In genomic region chr7:40447345-40447744, GRCh38 we compare ENCODE assay signal across 18 cellular contexts.
DNase-seq lines count a peak whose midpoint lies in the region; ATAC-seq and TF ChIP-seq lines count a peak whose summit lies in the region.
"Had no signal": no experiment of that assay in that cellular context is flagged by ENCODE, and none has a peak within 500 bp of the region (broad histone marks: within the 10 kb centered on the region; RNA-seq: fewer than 3 reads in every experiment).

No MANE protein-coding gene starts in this region.

- no peak overlapping the region for H3K4me3 ChIP-seq in BE2C (ENCODE audit: low read depth, low read length)
- no peak overlapping the region for H3K4me3 ChIP-seq in H7 (ENCODE audit: insufficient read depth, low read depth, low read length)
- no peak overlapping the region for H3K4me3 ChIP-seq in PC-3 (ENCODE audit: low read length)
- H3K4me3 ChIP-seq in endodermal cell (ENCODE audit: low read length) = no peak overlapping the region
- H3K4me3 ChIP-seq: SJCRH30 had no signal

- no peaks in the 10 kb centered on the region for H3K27me3 ChIP-seq in BE2C
- no peaks in the 10 kb centered on the region for H3K27me3 ChIP-seq in H7 (ENCODE audit: control insufficient read depth, insufficient read depth, low read length)
- no peaks in the 10 kb centered on the region for H3K27me3 ChIP-seq in PC-3 (ENCODE audit: low read length)
- no peaks in the 10 kb centered on the region for H3K27me3 ChIP-seq in endodermal cell (ENCODE audit: control insufficient read depth, insufficient read depth, low read length, poor library complexity, severe bottlenecking)
- H3K27me3 ChIP-seq: SJCRH30 had no signal

- H3K4me1 Mint-ChIP-seq in endodermal cell (no peaks in the 10 kb centered on the region), natural killer cell (no peaks in the 10 kb centered on the region)
- H3K4me1 Mint-ChIP-seq: memory B cell had no signal

- H3K36me3 Mint-ChIP-seq in endodermal cell (ENCODE audit: low read depth) (no peaks in the 10 kb centered on the region), natural killer cell (no peaks in the 10 kb centered on the region)
- H3K36me3 Mint-ChIP-seq: memory B cell; natural killer cell treated with Interleukin-12 subunit alpha and Interleukin-12 subunit beta and Interleukin-15 and Interleukin-18, amount 100 ng/mL, for 72 hours had no signal

- H3K79me2 ChIP-seq in PC-3 (ENCODE audit: low read length) = no peaks in the 10 kb centered on the region

- H3K4me3 Mint-ChIP-seq in endodermal cell = no peak overlapping the region
- H3K4me3 Mint-ChIP-seq in natural killer cell = no peak overlapping the region
- H3K4me3 Mint-ChIP-seq: activated naive CD4-positive, alpha-beta T cell treated with anti-CD3 and anti-CD28 coated beads for 36 hours; memory B cell; natural killer cell treated with Interleukin-12 subunit alpha and Interleukin-12 subunit beta and Interleukin-15 and Interleukin-18, amount 100 ng/mL, for 72 hours had no signal

- H3K9ac ChIP-seq in PC-3 (ENCODE audit: low read length) = no peak overlapping the region
- H3K9ac ChIP-seq in endodermal cell (ENCODE audit: extremely low read depth, low read length, poor library complexity, severe bottlenecking) = no peak overlapping the region

- DNase-seq in BE2C (peak; percentile 18), H7 (peak; percentile 4), PC-3 (peak; percentile 9), endodermal cell (peak; percentile 63), COLO829 (ENCODE audit: low spot score) (no peak), natural killer cell (no peak), NCI-H2029 (lab: John Stamatoyannopoulos, UW) (no peak)
- no peak for DNase-seq in activated naive CD4-positive, alpha-beta T cell treated with Interleukin-2 at 50 U/mL for 16 hours
- DNase-seq: activated naive CD4-positive, alpha-beta T cell treated with anti-CD3 and anti-CD28 coated beads for 36 hours; aorta; cerebellar nuclear complex; effector memory CD4-positive, alpha-beta T cell; NCI-H345; stimulated activated CD8-positive, alpha-beta memory T cell treated with anti-CD3 and anti-CD28 coated beads, Interleukin-4, amount 100 ng/mL, for 48 hours; substantia nigra had no signal

- BruUV-seq in PC-3 (replicated peaks; lab: Mats Ljungman, UMichigan) = no TSS peak

- TF ChIP-seq CTCF in BE2C (IDR thresholded peaks at IDR 0.05; ENCODE audit: low read depth, low read length) (peak; percentile 39), PC-3 (conservative IDR thresholded peaks at IDR 0.05; ENCODE audit: low read depth, low read length) (peak; percentile 40; the same call in 1 of the 2 replicates), endodermal cell (conservative IDR thresholded peaks at IDR 0.05) (peak; percentile 68), natural killer cell (IDR thresholded peaks at IDR 0.05) (no peak)

- no peaks in the 10 kb centered on the region for H3K9me2 ChIP-seq in PC-3 (replicated peaks; ENCODE audit: low read length)

- H3K27ac ChIP-seq in PC-3 (ENCODE audit: low read length) = no peak overlapping the region
- no peak overlapping the region for H3K27ac ChIP-seq in endodermal cell (ENCODE audit: low read depth, low read length)
- H3K27ac ChIP-seq: SJCRH30 had no signal

- POLR2A ChIA-PET in PC-3 (lab: Charles Lee; ENCODE audit: unreplicated experiment) = interaction anchor here (0.7 kb wide), 1 partner anchor 172 kb away, joined by 4 read pairs; no protein-coding TSS in a partner anchor

- H3F3A ChIP-seq in PC-3 (ENCODE audit: low read length, unreplicated experiment) = no peaks in the 10 kb centered on the region

- H3K27ac Mint-ChIP-seq in endodermal cell = no peak overlapping the region
- H3K27ac Mint-ChIP-seq in natural killer cell = no peak overlapping the region
- H3K27ac Mint-ChIP-seq: activated naive CD4-positive, alpha-beta T cell treated with anti-CD3 and anti-CD28 coated beads for 36 hours; memory B cell; natural killer cell treated with Interleukin-12 subunit alpha and Interleukin-12 subunit beta and Interleukin-15 and Interleukin-18, amount 100 ng/mL, for 72 hours had no signal

- WGBS in endodermal cell (ENCODE audit: insufficient coverage in 1 of 2, insufficient read length in 1 of 2), 2 experiments = 65 to 70% methylated on average over 2 of the region's 2 CpGs

- peak; percentile 50; the same call in 1 of the 2 replicates for ATAC-seq in PC-3
- no peak for ATAC-seq in natural killer cell
- ATAC-seq: natural killer cell treated with Interleukin-12 subunit alpha and Interleukin-12 subunit beta and Interleukin-15 and Interleukin-18, amount 100 ng/mL, for 72 hours had no signal

- no peak overlapping the region for H3K4me2 ChIP-seq in PC-3 (ENCODE audit: low read length)

- H2AFZ ChIP-seq in PC-3 (ENCODE audit: low read length) = no peak overlapping the region

- CTCF ChIA-PET in PC-3 (lab: Charles Lee) = no interaction called here

- H3K9me3 Mint-ChIP-seq in endodermal cell = peaks cover 8% of the 10 kb centered on the region
- peaks cover 0 to 5% of the 10 kb centered on the region in 2 donors for H3K9me3 Mint-ChIP-seq in natural killer cell

- H3K27me3 Mint-ChIP-seq in endodermal cell (ENCODE audit: insufficient read depth) = no peaks in the 10 kb centered on the region
- H3K27me3 Mint-ChIP-seq in natural killer cell (ENCODE audit: low read depth in 2 of 2) = no peaks in the 10 kb centered on the region
- H3K27me3 Mint-ChIP-seq: memory B cell; natural killer cell treated with Interleukin-12 subunit alpha and Interleukin-12 subunit beta and Interleukin-15 and Interleukin-18, amount 100 ng/mL, for 72 hours had no signal

- no peaks in the 10 kb centered on the region for H4K20me1 ChIP-seq in PC-3 (ENCODE audit: low read length)

- intact Hi-C loops in PC-3 (cut with micrococcal nuclease) = no loop called here
- intact Hi-C loops in natural killer cell (cut with micrococcal nuclease) = no loop called here

- H3K4me1 ChIP-seq in BE2C (no peaks in the 10 kb centered on the region), PC-3 (ENCODE audit: insufficient read depth, low read length) (no peaks in the 10 kb centered on the region), endodermal cell (ENCODE audit: control insufficient read depth, insufficient read depth, low read length) (no peaks in the 10 kb centered on the region)
- H3K4me1 ChIP-seq: SJCRH30 had no signal

- no peaks in the 10 kb centered on the region for H3K36me3 ChIP-seq in BE2C
- no peaks in the 10 kb centered on the region for H3K36me3 ChIP-seq in H7 (replicated peaks; ENCODE audit: control insufficient read depth, insufficient read depth, low read length)
- H3K36me3 ChIP-seq in PC-3 (ENCODE audit: low read depth, low read length) = no peaks in the 10 kb centered on the region
- H3K36me3 ChIP-seq in endodermal cell (ENCODE audit: control insufficient read depth, insufficient read depth, low read length) = no peaks in the 10 kb centered on the region
- H3K36me3 ChIP-seq: SJCRH30 had no signal

- H3K9me3 ChIP-seq in BE2C (no peaks in the 10 kb centered on the region; the same call in none of the 2 replicates), PC-3 (ENCODE audit: low read length) (no peaks in the 10 kb centered on the region), endodermal cell (ENCODE audit: control insufficient read depth, low read length) (no peaks in the 10 kb centered on the region)
- H3K9me3 ChIP-seq: SJCRH30 had no signal

Comparison
In these comparisons a context has a peak if more than half of its experiments do, and no peak if none do; other contexts are left out.
1. DNase-seq: peak in BE2C (single experiment), H7 (single experiment), PC-3 (single experiment) and endodermal cell (single experiment); none in COLO829 (single experiment), activated naive CD4-positive, alpha-beta T cell treated with Interleukin-2 at 50 U/mL for 16 hours (single experiment), natural killer cell (single experiment) and NCI-H2029 (single experiment).